9 cellular contexts compared by ENCODE assay signal in genomic region chr20:19886666-19887288, GRCh38.
A peak's percentile ranks its signal among the peaks of the same experiment; 100 is the strongest.
DNase-seq lines count a peak whose midpoint lies in the region; ATAC-seq, FAIRE-seq and TF ChIP-seq lines count a peak whose summit lies in the region.
"Had no signal": no experiment of that assay in that cellular context is flagged by ENCODE, and none has a peak within 500 bp of the region (broad histone marks: within the 10 kb centered on the region; RNA-seq: fewer than 3 reads in every experiment).

No MANE protein-coding gene starts in this region.

- H2BK5ac ChIP-seq in H1 (ENCODE audit: low read depth, low read length) = no peak overlapping the region

- no peak overlapping the region for H3K4me2 ChIP-seq in H1 (ENCODE audit: insufficient read depth in 1 of 2, low read depth in 2 of 2, low read length in 2 of 2)

- H3K36me3 ChIP-seq in cardiac muscle cell = no peaks in the 10 kb centered on the region
- H3K36me3 ChIP-seq in H1 (ENCODE audit: control insufficient read depth in 2 of 4, insufficient read depth in 4 of 4, low read length in 3 of 4) = no peaks in the 10 kb centered on the region
- peaks cover 0 to 7% of the 10 kb centered on the region in 2 donors for H3K36me3 ChIP-seq in vagina

- H3K27ac ChIP-seq in cardiac muscle cell = peak overlapping the region; percentile 79
- no peak overlapping the region for H3K27ac ChIP-seq in H1 (ENCODE audit: low read depth, low read length)
- peak overlapping the region; percentile 85 for H3K27ac ChIP-seq in vagina
- H3K27ac ChIP-seq: BLaER1 treated with 17β-estradiol and CSF1 and Interleukin-3, amounts not matched to agents 10 nM and 100 nM had no signal

- WGBS in H1 (ENCODE audit: extremely low coverage in 1 of 2, insufficient coverage in 1 of 2, insufficient read length in 1 of 2, insufficient replicate concordance in 2 of 2, low coverage in 1 of 2, low lambda C conversion rate in 2 of 2, missing lambda C conversion rate in 1 of 2), 2 experiments = 89% methylated on average over 8 of the region's 8 CpGs; no CpG with 5 or more reads in 1 of the 2 experiments

- H2AFZ ChIP-seq in H1 (ENCODE audit: low read length) = no peak overlapping the region

- H4K8ac ChIP-seq in H1 (ENCODE audit: extremely low read depth, insufficient read depth, low read length) = no peak overlapping the region

- peak overlapping the region; percentile 74 for H3K27ac Mint-ChIP-seq in mesothelial cell of epicardium

- H3K4me3 Mint-ChIP-seq in mesothelial cell of epicardium = no peak overlapping the region

- H3K9ac ChIP-seq in H1 (replicated peaks in 1 of 4; ENCODE audit: extremely low read depth in 1 of 4, low read depth in 3 of 4, low read length in 3 of 4) = no peak overlapping the region
- H3K9ac ChIP-seq: BLaER1 treated with 17β-estradiol and CSF1 and Interleukin-3, amounts not matched to agents 10 nM and 100 nM had no signal

- no peak overlapping the region for H3K56ac ChIP-seq in H1 (replicated peaks; ENCODE audit: insufficient read length, low read depth, low read length)

- TF ChIP-seq EP300 in H1 (IDR thresholded peaks at IDR 0.05; ENCODE audit: borderline replicate concordance in 1 of 2, low read depth in 2 of 2, low read length in 2 of 2) = no peak

- DNase-seq in cardiac muscle cell (ENCODE audit: low read depth in 1 of 2, low spot score in 1 of 2) (peak in 1 of 2 donors; percentile 15), left cardiac atrium (no peak), H1 (ENCODE audit: low read depth in 1 of 2, low spot score in 2 of 2) (no peak), mesothelial cell of epicardium (ENCODE audit: low spot score in 2 of 2, unreplicated experiment in 2 of 2) (no peak), vagina (ENCODE audit: extremely low spot score in 2 of 2) (no peak), NOMO-1 (lab: John Stamatoyannopoulos, UW; ENCODE audit: unreplicated experiment in 2 of 2) (no peak)

- H2BK12ac ChIP-seq in H1 (ENCODE audit: low read depth, low read length) = no peak overlapping the region

- no peak overlapping the region for H2BK120ac ChIP-seq in H1 (replicated peaks; ENCODE audit: low read depth, low read length)

- H3K23me2 ChIP-seq in H1 (ENCODE audit: low read depth, low read length) = 0 out of 2 replicates have a peak, but pooled peaks cover 3% of the 10 kb centered on the region

- H3K4me3 ChIP-seq in cardiac muscle cell (no peak overlapping the region), H1 (ENCODE audit: extremely low read depth in 1 of 4, insufficient read depth in 2 of 4, low read depth in 3 of 4, low read length in 4 of 4) (no peak overlapping the region), vagina (peak overlapping the region in 1 of 2 donors; percentile 15)
- H3K4me3 ChIP-seq: BLaER1 treated with 17β-estradiol and CSF1 and Interleukin-3, amounts not matched to agents 10 nM and 100 nM had no signal

- H3K4me1 Mint-ChIP-seq in mesothelial cell of epicardium = peaks cover 45% of the 10 kb centered on the region

- TF ChIP-seq CTCF in cardiac muscle cell (IDR thresholded peaks at IDR 0.05; ENCODE audit: low read depth, low read length) = peak; percentile 12
- peak; percentile 6 to 24 (median 22); a peak in 3 of 4 replicates for TF ChIP-seq CTCF in H1 (IDR thresholded peaks at IDR 0.05; ENCODE audit: control extremely low read depth in 1 of 3, insufficient read depth in 1 of 3, low read depth in 1 of 3, low read length in 3 of 3)
- TF ChIP-seq CTCF in mesothelial cell of epicardium (IDR thresholded peaks at IDR 0.05; ENCODE audit: unreplicated experiment) = no peak
- TF ChIP-seq CTCF in vagina (IDR thresholded peaks at IDR 0.05) = no peak

- H2BK20ac ChIP-seq in H1 (ENCODE audit: low read length) = no peak overlapping the region

- H4K20me1 ChIP-seq in H1 (replicated peaks in 1 of 2; ENCODE audit: control insufficient read depth in 1 of 2, insufficient read depth in 2 of 2, low read length in 2 of 2) = no peaks in the 10 kb centered on the region
- H4K20me1 ChIP-seq: BLaER1 treated with 17β-estradiol and CSF1 and Interleukin-3, amounts not matched to agents 10 nM and 100 nM had no signal

- H3K14ac ChIP-seq in H1 (ENCODE audit: insufficient read length) = no peak overlapping the region

- no peaks in the 10 kb centered on the region for H3K9me3 Mint-ChIP-seq in mesothelial cell of epicardium

- no peak overlapping the region for H3K23ac ChIP-seq in H1 (ENCODE audit: insufficient read length)

- intact Hi-C loops in left cardiac atrium (cut with DNase I) (loop anchor here in 1 of 2 donors (5.0 to 10.0 kb wide), 4 partner anchors 62 to 192 kb away; no protein-coding TSS in a partner anchor), vagina (cut with DNase I) (loop anchor here (10.0 kb wide), 1 partner anchor 108 kb away; no protein-coding TSS in a partner anchor)

- no peak overlapping the region for H2BK15ac ChIP-seq in H1 (ENCODE audit: low read length)

- no peak overlapping the region for H4K91ac ChIP-seq in H1 (replicated peaks; ENCODE audit: insufficient read length, low read length)

- ATAC-seq in left cardiac atrium (no peak), HG02763 (IDR thresholded peaks at IDR 0.05; ENCODE audit: unreplicated experiment) (no peak), HG03432 (IDR thresholded peaks at IDR 0.05; ENCODE audit: unreplicated experiment) (no peak)

- CTCF ChIA-PET in H1 (lab: Charles Lee; ENCODE audit: partially characterized antibody) = interaction anchor here (0.7 to 1.8 kb wide), 13 partner anchors 9 to 722 kb away, joined by 3 to 8 read pairs (median 3); no protein-coding TSS in a partner anchor

- H3K18ac ChIP-seq in H1 (ENCODE audit: extremely low read depth, low read length) = no peak overlapping the region

- H2AK5ac ChIP-seq in H1 (ENCODE audit: low read depth, low read length) = no peak overlapping the region

- FAIRE-seq in H1 (lab: Jason Lieb, UNC) = no peak

- no peaks in the 10 kb centered on the region for H3K27me3 ChIP-seq in cardiac muscle cell
- H3K27me3 ChIP-seq in H1 (replicated peaks in 1 of 4; ENCODE audit: control insufficient read depth in 3 of 4, extremely low read depth in 1 of 4, insufficient read depth in 3 of 4, low read length in 3 of 4) = no peaks in the 10 kb centered on the region
- H3K27me3 ChIP-seq in vagina = no peaks in the 10 kb centered on the region

- no peaks in the 10 kb centered on the region for H3K79me1 ChIP-seq in H1 (ENCODE audit: low read depth, low read length)

- no peaks in the 10 kb centered on the region for H3K27me3 Mint-ChIP-seq in mesothelial cell of epicardium (ENCODE audit: low read depth)

- no peaks in the 10 kb centered on the region for H3K79me2 ChIP-seq in H1 (ENCODE audit: control insufficient read depth in 1 of 2, insufficient read depth in 2 of 2, low read length in 2 of 2)

- H3K9me3 ChIP-seq in cardiac muscle cell (ENCODE audit: low read depth) (no peaks in the 10 kb centered on the region), H1 (ENCODE audit: insufficient read depth in 2 of 2, low read depth in 1 of 2, low read length in 1 of 2) (no peaks in the 10 kb centered on the region), vagina (no peaks in the 10 kb centered on the region)

- H3K4me1 ChIP-seq in cardiac muscle cell (ENCODE audit: low read depth) (peaks cover 27% of the 10 kb centered on the region), H1 (replicated peaks in 1 of 4; ENCODE audit: control insufficient read depth in 3 of 4, insufficient read depth in 4 of 4, low read length in 3 of 4) (no peaks in the 10 kb centered on the region), vagina (peaks cover 74% of the 10 kb centered on the region)

- TF ChIP-seq POLR2A in H1 (IDR thresholded peaks at IDR 0.05; ENCODE audit: control extremely low read depth in 1 of 2, low read depth in 2 of 2, low read length in 2 of 2) = no peak
- no peak for TF ChIP-seq POLR2A in vagina (IDR thresholded peaks at IDR 0.05)

- POLR2A ChIA-PET in H1 (lab: Charles Lee; ENCODE audit: partially characterized antibody) = no interaction called here

- no peak overlapping the region for H4K5ac ChIP-seq in H1 (ENCODE audit: insufficient read length, low read depth, low read length)

- peaks cover 16% of the 10 kb centered on the region for H3K36me3 Mint-ChIP-seq in mesothelial cell of epicardium

- TF ChIP-seq RAD21 in H1 (IDR thresholded peaks at IDR 0.05 in 1 of 2, conservative IDR thresholded peaks at IDR 0.05 in 1 of 2; ENCODE audit: low read depth in 2 of 2, low read length in 2 of 2) = peak; percentile 35 to 53; a peak in 3 of 4 replicates

- no peak overlapping the region for H3K4ac ChIP-seq in H1 (replicated peaks; ENCODE audit: insufficient read length, low read depth, low read length)

TF ChIP-seq in H1, 55 proteins besides CTCF, POLR2A, EP300 and RAD21 (continues in another document):
- TF ChIP-seq PHF8 (conservative IDR thresholded peaks at IDR 0.05; ENCODE audit: low read depth, low read length) = no peak
- no peak for TF ChIP-seq TBP (IDR thresholded peaks at IDR 0.05; ENCODE audit: low read depth, low read length)
- TF ChIP-seq GTF2F1 (IDR thresholded peaks at IDR 0.05; ENCODE audit: borderline replicate concordance, low read depth, low read length) = no peak
- no peak for TF ChIP-seq SIX5 (IDR thresholded peaks at IDR 0.05; ENCODE audit: low read depth, low read length)

Comparison
In these comparisons a context has a peak if more than half of its experiments do, and no peak if none do; other contexts are left out.
1. CTCF ChIP-seq: peak in cardiac muscle cell (single experiment) and H1 (3 of 3); none in mesothelial cell of epicardium (single experiment) and vagina (0 of 3).